23 cellular contexts compared by ENCODE assay signal in the genomic region with DNA sequence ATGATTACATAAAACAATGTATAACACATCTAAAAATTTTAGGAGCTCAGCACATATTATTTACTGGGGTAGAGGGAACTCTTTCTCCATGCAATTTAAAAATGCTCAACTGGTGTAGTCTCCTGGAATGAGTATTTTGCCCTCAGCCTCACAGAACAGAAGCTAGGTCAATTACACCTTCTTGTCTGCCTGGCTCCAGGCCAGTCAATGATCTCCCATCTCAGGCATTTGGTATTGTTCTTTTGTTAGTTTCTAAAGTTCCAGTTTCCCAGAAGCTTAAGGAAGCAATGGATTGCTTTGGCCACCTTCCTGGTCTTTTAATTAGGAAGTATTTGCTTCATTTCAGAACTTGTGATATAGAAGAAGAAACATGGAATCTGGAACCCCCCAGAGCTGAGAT.
DNase-seq lines count a peak whose midpoint lies in the region; ATAC-seq, FAIRE-seq and TF ChIP-seq lines count a peak whose summit lies in the region.
"Had no signal": no experiment of that assay in that cellular context is flagged by ENCODE, and none has a peak within 500 bp of the region (broad histone marks: within the 10 kb centered on the region; RNA-seq: fewer than 3 reads in every experiment).

No MANE protein-coding gene starts in this region.

- no peak for FAIRE-seq in endothelial cell of umbilical vein (lab: Jason Lieb, UNC)
- FAIRE-seq: A204.1, G401.6, GM12891, GM19239 had no signal

- H3K9me1 ChIP-seq in endothelial cell of umbilical vein (replicated peaks; ENCODE audit: control insufficient read depth, extremely low read depth, insufficient read depth, low read length) = no peaks in the 10 kb centered on the region

- CTCF ChIA-PET in endothelial cell of umbilical vein (lab: Charles Lee) = interaction anchor here (1.1 kb wide), 1 partner anchor 31 kb away, joined by 3 read pairs; no protein-coding TSS in a partner anchor
- CTCF ChIA-PET in activated CD4-positive, alpha-beta T cell treated with anti-CD3 and anti-CD28 coated beads, Interleukin-2, amount 10 ng/mL, durations not matched to agents 7 days and 5 days (lab: Charles Lee) = no interaction called here

- H2AFZ ChIP-seq in endothelial cell of umbilical vein (ENCODE audit: low read depth, low read length) = no peak overlapping the region
- H2AFZ ChIP-seq in neural progenitor cell (replicated peaks) = no peak overlapping the region
- H2AFZ ChIP-seq: GM23248 had no signal

- H3K4me3 ChIP-seq in endothelial cell of umbilical vein (replicated peaks in 1 of 3; ENCODE audit: insufficient read depth in 1 of 3, low read depth in 1 of 3, low read length in 3 of 3) (no peak overlapping the region), neural progenitor cell (no peak overlapping the region)
- H3K4me3 ChIP-seq: GM23248, HAP-1 had no signal

- no peaks in the 10 kb centered on the region for H3K9me3 ChIP-seq in endothelial cell of umbilical vein (replicated peaks; ENCODE audit: control insufficient read depth, insufficient read depth, low read length)
- no peaks in the 10 kb centered on the region for H3K9me3 ChIP-seq in neural progenitor cell (ENCODE audit: low read depth)
- H3K9me3 ChIP-seq: BE2C, HAP-1 had no signal

- H3K27me3 Mint-ChIP-seq in neural progenitor cell (ENCODE audit: insufficient read depth, low read depth) = no peaks in the 10 kb centered on the region
- H3K27me3 Mint-ChIP-seq in activated CD4-positive, alpha-beta T cell treated with anti-CD3 and anti-CD28 coated beads, Interleukin-2, amount 10 ng/mL, durations not matched to agents 7 days and 5 days = peaks cover 10% of the 10 kb centered on the region

- H3K27me3 ChIP-seq in endothelial cell of umbilical vein (ENCODE audit: control insufficient read depth in 2 of 2, insufficient read depth in 2 of 2, low read length in 2 of 2) (no peaks in the 10 kb centered on the region), neural progenitor cell (no peaks in the 10 kb centered on the region)

- H3K4me3 Mint-ChIP-seq in neural progenitor cell = no peak overlapping the region
- no peak overlapping the region for H3K4me3 Mint-ChIP-seq in activated CD4-positive, alpha-beta T cell treated with anti-CD3 and anti-CD28 coated beads, Interleukin-2, amount 10 ng/mL, durations not matched to agents 7 days and 5 days
- H3K4me3 Mint-ChIP-seq: CD4-positive, CD25-positive, alpha-beta regulatory T cell; CD8-positive, alpha-beta memory T cell had no signal

- no TSS peak for BruUV-seq in endothelial cell of umbilical vein (replicated peaks; lab: Mats Ljungman, UMichigan)

- H3K27ac ChIP-seq in endothelial cell of umbilical vein (ENCODE audit: insufficient read depth, low read depth, low read length) (no peak overlapping the region), neural progenitor cell (no peak overlapping the region)
- H3K27ac ChIP-seq: GM23248, HL-60 had no signal

- H3K79me2 ChIP-seq in endothelial cell of umbilical vein (ENCODE audit: control insufficient read depth, insufficient read depth, low read length) (no peaks in the 10 kb centered on the region), neural progenitor cell (ENCODE audit: low read depth) (no peaks in the 10 kb centered on the region)

- H3K4me1 Mint-ChIP-seq in neural progenitor cell = peaks cover 12% of the 10 kb centered on the region
- no peaks in the 10 kb centered on the region for H3K4me1 Mint-ChIP-seq in activated CD4-positive, alpha-beta T cell treated with anti-CD3 and anti-CD28 coated beads, Interleukin-2, amount 10 ng/mL, durations not matched to agents 7 days and 5 days
- H3K4me1 Mint-ChIP-seq: CD4-positive, CD25-positive, alpha-beta regulatory T cell; CD8-positive, alpha-beta memory T cell had no signal

- TF ChIP-seq CTCF in endothelial cell of umbilical vein (IDR thresholded peaks at IDR 0.05; ENCODE audit: extremely low read depth in 1 of 2, insufficient read depth in 1 of 2, low read depth in 1 of 2, low read length in 2 of 2) = no peak
- no peak for TF ChIP-seq CTCF in neural progenitor cell (IDR thresholded peaks at IDR 0.05)

- POLR2A ChIA-PET in endothelial cell of umbilical vein (lab: Charles Lee) = no interaction called here
- POLR2A ChIA-PET in activated CD4-positive, alpha-beta T cell treated with anti-CD3 and anti-CD28 coated beads, Interleukin-2, amount 10 ng/mL, durations not matched to agents 7 days and 5 days (lab: Charles Lee) = no interaction called here

- H3K9ac ChIP-seq in endothelial cell of umbilical vein (replicated peaks; ENCODE audit: extremely low read depth, insufficient read depth, low read length) (no peak overlapping the region), neural progenitor cell (no peak overlapping the region)
- H3K9ac ChIP-seq: GM23248 had no signal

- no peak overlapping the region for H3K27ac Mint-ChIP-seq in neural progenitor cell
- no peak overlapping the region for H3K27ac Mint-ChIP-seq in activated CD4-positive, alpha-beta T cell treated with anti-CD3 and anti-CD28 coated beads, Interleukin-2, amount 10 ng/mL, durations not matched to agents 7 days and 5 days
- H3K27ac Mint-ChIP-seq: CD4-positive, CD25-positive, alpha-beta regulatory T cell; CD8-positive, alpha-beta memory T cell had no signal

- dilution Hi-C loops in endothelial cell of umbilical vein (cut with MboI; ENCODE audit: extremely low pct_ligation_motif_present, low sequenced_read_pairs) = no loop called here

- intact Hi-C loops in endothelial cell of umbilical vein (cut with micrococcal nuclease) = loop anchor here (10.0 kb wide), 1 partner anchor 61 kb away; no protein-coding TSS in a partner anchor

- H3K36me3 ChIP-seq in endothelial cell of umbilical vein (ENCODE audit: control insufficient read depth in 2 of 2, extremely low read depth in 1 of 2, insufficient read depth in 2 of 2, low read length in 2 of 2) (no peaks in the 10 kb centered on the region), neural progenitor cell (no peaks in the 10 kb centered on the region)
- H3K36me3 ChIP-seq: BE2C, HAP-1 had no signal

- H3K4me1 ChIP-seq in endothelial cell of umbilical vein (ENCODE audit: control insufficient read depth, extremely low read depth, insufficient read depth, low read length) = no peaks in the 10 kb centered on the region
- H3K4me1 ChIP-seq in neural progenitor cell = peaks cover 8% of the 10 kb centered on the region
- H3K4me1 ChIP-seq: BE2C, HAP-1 had no signal

- H3F3A ChIP-seq in neural progenitor cell (ENCODE audit: low read depth) = no peaks in the 10 kb centered on the region

- no peak for TF ChIP-seq POLR2A in endothelial cell of umbilical vein (IDR thresholded peaks at IDR 0.05; ENCODE audit: low read depth, low read length)

- no peaks in the 10 kb centered on the region for H3K9me3 Mint-ChIP-seq in neural progenitor cell
- no peaks in the 10 kb centered on the region for H3K9me3 Mint-ChIP-seq in activated CD4-positive, alpha-beta T cell treated with anti-CD3 and anti-CD28 coated beads, Interleukin-2, amount 10 ng/mL, durations not matched to agents 7 days and 5 days
- H3K9me3 Mint-ChIP-seq: CD4-positive, CD25-positive, alpha-beta regulatory T cell had no signal

- H3K36me3 Mint-ChIP-seq in neural progenitor cell = no peaks in the 10 kb centered on the region
- H3K36me3 Mint-ChIP-seq in activated CD4-positive, alpha-beta T cell treated with anti-CD3 and anti-CD28 coated beads, Interleukin-2, amount 10 ng/mL, durations not matched to agents 7 days and 5 days (ENCODE audit: low read depth) = no peaks in the 10 kb centered on the region
- H3K36me3 Mint-ChIP-seq: CD4-positive, CD25-positive, alpha-beta regulatory T cell; CD8-positive, alpha-beta memory T cell had no signal

- H4K20me1 ChIP-seq in endothelial cell of umbilical vein (replicated peaks; ENCODE audit: control insufficient read depth, extremely low read depth, insufficient read depth, low read length) (no peaks in the 10 kb centered on the region), neural progenitor cell (ENCODE audit: low read depth) (no peaks in the 10 kb centered on the region)

- no peak for ATAC-seq in HG03460 (IDR thresholded peaks at IDR 0.05; ENCODE audit: unreplicated experiment)

- DNase-seq in NCI-H2227 (lab: John Stamatoyannopoulos, UW; ENCODE audit: unreplicated experiment) = peak; percentile 10
- peak; percentile 25 for DNase-seq in astrocyte of the hippocampus (ENCODE audit: low read depth, low spot score)
- DNase-seq in endothelial cell of umbilical vein (ENCODE audit: low read depth, low spot score) = peak; percentile 21
- DNase-seq in neural progenitor cell (ENCODE audit: low spot score) = peak; percentile 10
- DNase-seq in activated CD4-positive, alpha-beta T cell treated with anti-CD3 and anti-CD28 coated beads, Interleukin-2, amount 10 ng/mL, durations not matched to agents 7 days and 5 days = no peak
- no peak for DNase-seq in ureter (ENCODE audit: low spot score)
- DNase-seq: ACHN; BE2C; C1 segment of cervical spinal cord; CD4-positive, CD25-positive, alpha-beta regulatory T cell; CD8-positive, alpha-beta memory T cell; COR-L47; DMS 273 treated with DMSO at 0.1 percent for 48 hours; DMS53; DND-41; GM23248 had no signal

- H3K4me2 ChIP-seq in endothelial cell of umbilical vein (ENCODE audit: insufficient read depth, low read length) (no peak overlapping the region), neural progenitor cell (no peak overlapping the region)

TF ChIP-seq in endothelial cell of umbilical vein, 7 proteins besides CTCF, POLR2A, EP300 and RAD21:
- TF ChIP-seq MYC (IDR thresholded peaks at IDR 0.05; ENCODE audit: low read depth, low read length) (no peak), POLR2AphosphoS5 (IDR thresholded peaks at IDR 0.05; ENCODE audit: insufficient read depth, low read depth, low read length) (no peak), FOS (IDR thresholded peaks at IDR 0.05; ENCODE audit: borderline replicate concordance, insufficient read depth, low read length) (no peak), JUN (IDR thresholded peaks at IDR 0.05; ENCODE audit: borderline replicate concordance, insufficient read depth, insufficient read length, low read depth) (no peak), GATA2 (IDR thresholded peaks at IDR 0.05; ENCODE audit: insufficient read depth, insufficient read length, low read depth, low read length) (no peak), EZH2 (IDR thresholded peaks at IDR 0.05; ENCODE audit: borderline replicate concordance, low read depth, low read length, severe bottlenecking) (no peak)
- TF ChIP-seq, protein P1, sequence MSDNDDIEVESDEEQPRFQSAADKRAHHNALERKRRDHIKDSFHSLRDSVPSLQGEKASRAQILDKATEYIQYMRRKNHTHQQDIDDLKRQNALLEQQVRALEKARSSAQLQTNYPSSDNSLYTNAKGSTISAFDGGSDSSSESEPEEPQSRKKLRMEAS (IDR thresholded peaks at IDR 0.05; ENCODE audit: insufficient read depth, insufficient read length) = no peak

Comparison
In these comparisons a context has a peak if more than half of its experiments do, and no peak if none do; other contexts are left out.
1. DNase-seq: peak in NCI-H2227 (single experiment), astrocyte of the hippocampus (single experiment), endothelial cell of umbilical vein (single experiment) and neural progenitor cell (single experiment); none in activated CD4-positive, alpha-beta T cell treated with anti-CD3 and anti-CD28 coated beads, Interleukin-2, amount 10 ng/mL, durations not matched to agents 7 days and 5 days (single experiment) and ureter (single experiment).